Comparison of ENCODE assay signal across 1 cellular context in the genomic region with DNA sequence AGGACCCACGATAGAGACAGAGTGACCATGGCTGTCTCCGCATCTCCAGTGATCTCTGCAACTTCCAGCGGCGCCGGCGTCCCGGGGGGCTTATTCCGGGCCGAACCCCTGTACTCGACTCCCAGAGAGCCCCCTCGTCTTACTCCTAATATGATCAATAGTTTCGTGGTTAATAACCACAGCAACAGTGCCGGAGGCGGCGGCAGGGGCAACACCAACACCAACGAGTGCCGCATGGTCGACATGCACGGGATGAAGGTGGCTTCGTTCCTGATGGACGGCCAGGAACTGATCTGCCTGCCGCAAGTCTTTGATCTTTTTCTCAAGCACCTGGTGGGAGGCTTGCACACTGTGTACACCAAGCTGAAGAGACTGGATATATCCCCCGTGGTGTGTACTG.
TF ChIP-seq lines count a peak whose summit lies in the region.

No MANE protein-coding gene starts in this region.

TF ChIP-seq in GM23338, 12 proteins besides CTCF, POLR2A, EP300 and RAD21 (continued from another document):
- TF ChIP-seq EZH2 (IDR thresholded peaks at IDR 0.05; ENCODE audit: low read depth, unreplicated experiment): no peak
- TF ChIP-seq STAT1 (IDR thresholded peaks at IDR 0.05; ENCODE audit: unreplicated experiment): no peak
TF ChIP-seq in GM23338: peak in this region for 0.
